ENCODE assay signal across 14 cellular contexts in the genomic region with DNA sequence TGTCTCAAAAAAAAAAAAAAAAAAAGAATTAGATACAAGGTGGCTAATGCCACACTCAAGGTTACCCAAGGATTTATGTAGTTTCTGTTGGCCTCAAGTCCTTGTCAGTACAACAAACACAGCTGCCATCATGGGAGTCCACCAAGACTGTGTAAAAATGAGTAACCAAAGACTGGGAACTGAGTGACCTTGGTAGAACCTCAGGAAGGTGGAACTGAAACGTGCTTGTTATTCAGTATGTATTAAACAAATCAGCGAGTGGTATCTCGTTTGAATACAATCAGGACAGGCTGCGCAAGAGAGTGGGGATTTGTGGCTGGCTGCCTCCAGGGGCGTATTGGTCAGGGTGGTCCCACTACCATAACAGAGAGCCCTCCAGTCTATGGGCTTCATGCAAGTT. TPM values are rescaled to one million over a fixed set of nuclear protein-coding genes. Genes with fewer than 3 reads are reported as not detected.
DNase-seq lines count a peak whose midpoint lies in the region; ATAC-seq and TF ChIP-seq lines count a peak whose summit lies in the region.
"Had no signal": no experiment of that assay in that cellular context is flagged by ENCODE, and none has a peak within 500 bp of the region (broad histone marks: within the 10 kb centered on the region; RNA-seq: fewer than 3 reads in every experiment).

No MANE protein-coding gene starts in this region.

- H3K4me3 ChIP-seq in body of pancreas (no peak overlapping the region), testis (no peak overlapping the region)
- H3K4me3 ChIP-seq: lung had no signal

- DNase-seq in body of pancreas (no peak), SHP77 treated with DMSO at 0.1 percent for 48 hours (lab: John Stamatoyannopoulos, UW) (no peak), osteocyte (ENCODE audit: extremely low spot score, unreplicated experiment) (no peak), testis (no peak), NCI-H1694 (lab: John Stamatoyannopoulos, UW) (no peak)
- DNase-seq: NCI-H82; stimulated activated CD4-positive, alpha-beta T cell treated with anti-CD3 and anti-CD28 coated beads, Interleukin-2, amount 100 ng/mL, for 48 hours; T-helper 2 cell had no signal

- no peak overlapping the region for H3K27ac ChIP-seq in body of pancreas
- no peak overlapping the region for H3K27ac ChIP-seq in testis

- H3K27me3 Mint-ChIP-seq in osteocyte (ENCODE audit: unreplicated experiment), result peaks cover 9% of the 10 kb centered on the region
- H3K27me3 Mint-ChIP-seq: CD4-positive, alpha-beta T cell had no signal

- H3K36me3 ChIP-seq in body of pancreas (replicated peaks in 1 of 2; ENCODE audit: insufficient read depth in 1 of 2, low read depth in 2 of 2) (no peaks in the 10 kb centered on the region), testis (ENCODE audit: low read depth, missing control alignments) (no peaks in the 10 kb centered on the region)

- no peaks in the 10 kb centered on the region for H3K27me3 ChIP-seq in body of pancreas
- no peaks in the 10 kb centered on the region for H3K27me3 ChIP-seq in testis

- 31 to 42% methylated on average over 5 of the region's 5 CpGs for WGBS in body of pancreas, 2 donors
- 65 to 67% methylated on average over 5 of the region's 5 CpGs for WGBS in testis, 2 donors

- no peaks in the 10 kb centered on the region for H3K36me3 Mint-ChIP-seq in osteocyte (ENCODE audit: unreplicated experiment)

- intact Hi-C loops in body of pancreas (cut with DNase I), result loop anchor here (10.0 kb wide), 1 partner anchor 435 kb away; no protein-coding TSS in a partner anchor
- intact Hi-C loops in testis (cut with DNase I; ENCODE audit: low total_unique reads), result no loop called here

- TF ChIP-seq CTCF in body of pancreas (IDR thresholded peaks at IDR 0.05) (no peak), osteocyte (IDR thresholded peaks at IDR 0.05) (no peak), testis (IDR thresholded peaks at IDR 0.05) (no peak)

- H3K9me3 ChIP-seq in body of pancreas (no peaks in the 10 kb centered on the region), testis (no peaks in the 10 kb centered on the region)

- ATAC-seq in GM18511 (IDR thresholded peaks at IDR 0.05; ENCODE audit: unreplicated experiment) (peak; percentile 90), GM21360 (IDR thresholded peaks at IDR 0.05; ENCODE audit: unreplicated experiment) (peak; percentile 56), HG03060 (IDR thresholded peaks at IDR 0.05; ENCODE audit: low read depth, unreplicated experiment) (peak; percentile 72), body of pancreas (peak; percentile 36)

- H3K9me3 Mint-ChIP-seq in osteocyte (ENCODE audit: unreplicated experiment), result no peaks in the 10 kb centered on the region
- H3K9me3 Mint-ChIP-seq: CD4-positive, alpha-beta T cell had no signal

- no peak overlapping the region for H3K27ac Mint-ChIP-seq in osteocyte (ENCODE audit: unreplicated experiment)
- H3K27ac Mint-ChIP-seq: CD4-positive, alpha-beta T cell had no signal

- H3K4me1 ChIP-seq in body of pancreas (no peaks in the 10 kb centered on the region), testis (peaks cover 14% of the 10 kb centered on the region)

- TF ChIP-seq POLR2A in body of pancreas (IDR thresholded peaks at IDR 0.05) (no peak), testis (IDR thresholded peaks at IDR 0.05) (no peak)

- H3K4me3 Mint-ChIP-seq in osteocyte (ENCODE audit: unreplicated experiment), result no peak overlapping the region
- H3K4me3 Mint-ChIP-seq: CD4-positive, alpha-beta T cell had no signal

- H3K4me1 Mint-ChIP-seq in osteocyte (ENCODE audit: unreplicated experiment), result peaks cover 23% of the 10 kb centered on the region

RNA-seq across cellular contexts. Expression of gene SFTPB, which starts 1.6 kb away (rescaled TPM):
- not detected for total RNA-seq in body of pancreas
- total RNA-seq in osteocyte, result not detected in 2 replicates
- under 1 TPM in 1 of 2 donors, not detected in 1; 0.25 TPM for total RNA-seq in testis
- 0.36 TPM for polyA plus RNA-seq in testis (ENCODE audit: insufficient read depth, low read depth, low replicate concordance)
- total RNA-seq: activated CD8-positive, alpha-beta memory T cell treated with anti-CD3 and anti-CD28 coated beads for 36 hours; CD4-positive, alpha-beta T cell had no signal

RNA-seq across cellular contexts. Expression of gene GNLY, which starts 24.6 kb away (rescaled TPM):
- 1 to 10 TPM in 1 of 2 donors, not detected in 1; 5.6 TPM for total RNA-seq in body of pancreas
- total RNA-seq in osteocyte, result not detected in 2 replicates
- 1 to 10 TPM in 1 of 2 donors, under 1 TPM in 1; 0.43 to 2.6 TPM for total RNA-seq in testis
- polyA plus RNA-seq in testis (ENCODE audit: insufficient read depth, low read depth, low replicate concordance), result 2.2 TPM

RNA-seq across cellular contexts. Expression of gene USP39, which starts 53.6 kb away (rescaled TPM):
- total RNA-seq in body of pancreas (100 to 1,000 TPM in 1 of 2 donors, 10 to 100 TPM in 1; 21.3 to 142 TPM), osteocyte (44.0 and 50.9 TPM in 2 replicates), testis (10 to 100 TPM; 74.9 to 96.8 TPM)
- polyA plus RNA-seq in testis (ENCODE audit: insufficient read depth, low read depth, low replicate concordance), result 49.8 TPM

RNA-seq across cellular contexts. Expression of gene C2orf68, which starts 57.7 kb away (rescaled TPM):
- total RNA-seq in body of pancreas (10 to 100 TPM in 1 of 2 donors, 1 to 10 TPM in 1; 9.9 to 14.5 TPM), osteocyte (40.8 and 45.1 TPM in 2 replicates), testis (10 to 100 TPM; 22.9 to 37.6 TPM)
- polyA plus RNA-seq in testis (ENCODE audit: insufficient read depth, low read depth, low replicate concordance), result 55.7 TPM

Comparison
In these comparisons a context has a peak if more than half of its experiments do, and no peak if none do; other contexts are left out.
1. ATAC-seq: peak in every context shown above with its lines; median percentile 90 in GM18511; 72 in HG03060; 56 in GM21360; 36 in body of pancreas.